ENCODE assay signal across 8 cellular contexts in the genomic region with DNA sequence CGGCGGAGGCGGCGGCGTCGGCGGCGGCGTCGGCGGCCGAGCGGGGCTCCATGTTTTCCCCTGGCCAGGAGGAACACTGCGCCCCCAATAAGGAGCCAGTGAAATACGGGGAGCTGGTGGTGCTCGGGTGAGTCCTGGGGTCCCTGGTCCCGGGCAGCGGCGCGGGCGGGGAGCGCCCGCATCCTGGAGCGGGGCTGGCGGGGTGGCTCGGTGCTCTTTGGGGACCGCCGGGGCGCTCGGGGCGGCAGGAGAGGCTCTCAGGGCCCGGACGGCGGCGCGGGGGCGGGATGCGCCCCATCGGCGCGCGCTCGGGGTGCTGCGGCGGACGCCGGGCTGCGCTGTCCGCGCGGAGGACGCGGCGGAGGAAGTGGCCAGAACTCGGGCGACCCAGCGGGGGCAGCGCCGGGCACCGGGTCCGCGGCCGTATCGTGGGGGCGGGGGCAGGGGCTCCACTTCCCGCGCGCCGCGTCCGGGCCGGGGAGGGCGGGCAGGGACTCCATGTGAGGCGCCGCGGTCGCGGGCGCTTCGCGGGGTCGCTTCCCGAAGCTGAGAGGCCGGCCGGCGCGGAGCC. TPM values are rescaled to one million over a fixed set of nuclear protein-coding genes. Genes with fewer than 3 reads are reported as not detected.
DNase-seq lines count a peak whose midpoint lies in the region; ATAC-seq and TF ChIP-seq lines count a peak whose summit lies in the region.

No MANE protein-coding gene starts in this region.

- H3K9ac ChIP-seq in SK-N-MC (ENCODE audit: insufficient read length) (peak overlapping the region; percentile 86), colonic mucosa (ENCODE audit: low read depth in 2 of 2, low read length in 2 of 2) (peak overlapping the region; percentile 41 to 94)

- intact Hi-C loops in colonic mucosa (cut with DNase I) (loop anchor here (10.0 kb wide), 1 partner anchor 144 kb away; no protein-coding TSS in a partner anchor), lower leg skin (cut with DNase I; ENCODE audit: low total_unique reads) (no loop called here)

- peak; percentile 15 for ATAC-seq in HG02571 (IDR thresholded peaks at IDR 0.05; ENCODE audit: unreplicated experiment)
- ATAC-seq in stimulated activated naive B cell treated with anti-CD40 and anti-IgM and Interleukin-4, amounts not matched to agents 10 μg/mL and 1 μg/mL and 100 μg/mL, for 72 hours (replicated peaks) = peak; percentile 44 to 45

- TF ChIP-seq POLR2A in lower leg skin (IDR thresholded peaks at IDR 0.05) = no peak

- H3K4me1 Mint-ChIP-seq in stimulated activated naive B cell treated with anti-CD40 and anti-IgM and Interleukin-4, amounts not matched to agents 10 μg/mL and 1 μg/mL and 100 μg/mL, for 72 hours = peaks cover 27 to 35% of the 10 kb centered on the region in 2 donors

- H3K36me3 ChIP-seq in SK-N-MC (ENCODE audit: insufficient read depth, low read length) (no peaks in the 10 kb centered on the region), colonic mucosa (no peaks in the 10 kb centered on the region)

- H3K4me1 ChIP-seq in colonic mucosa = no peaks in the 10 kb centered on the region

- no peak overlapping the region for H3K27ac Mint-ChIP-seq in stimulated activated naive B cell treated with anti-CD40 and anti-IgM and Interleukin-4, amounts not matched to agents 10 μg/mL and 1 μg/mL and 100 μg/mL, for 72 hours

- no peaks in the 10 kb centered on the region for H3K36me3 Mint-ChIP-seq in stimulated activated naive B cell treated with anti-CD40 and anti-IgM and Interleukin-4, amounts not matched to agents 10 μg/mL and 1 μg/mL and 100 μg/mL, for 72 hours

- H3K9me3 Mint-ChIP-seq in stimulated activated naive B cell treated with anti-CD40 and anti-IgM and Interleukin-4, amounts not matched to agents 10 μg/mL and 1 μg/mL and 100 μg/mL, for 72 hours = no peaks in the 10 kb centered on the region

- DNase-seq in GM12864 (ENCODE audit: low read depth) (no peak), SK-N-MC (ENCODE audit: low read depth, low spot score) (no peak), colonic mucosa (peak; percentile 38), lower leg skin (ENCODE audit: low spot score in 2 of 2) (no peak), SHP77 (lab: John Stamatoyannopoulos, UW) (no peak), NCI-H1694 treated with DMSO at 0.1 percent for 48 hours (lab: John Stamatoyannopoulos, UW) (no peak)
- peak; percentile 26 for DNase-seq in stimulated activated naive B cell treated with anti-CD40 and anti-IgM and Interleukin-4, amounts not matched to agents 10 μg/mL and 1 μg/mL and 100 μg/mL, for 72 hours

- H3K9me3 ChIP-seq in SK-N-MC (ENCODE audit: low read depth, low read length) = no peaks in the 10 kb centered on the region
- no peaks in the 10 kb centered on the region for H3K9me3 ChIP-seq in colonic mucosa

- H3K4me3 ChIP-seq in GM12864 (ENCODE audit: low read depth, low read length) (peak overlapping the region; percentile 64; the same call in 1 of the 2 replicates), SK-N-MC (peak overlapping the region; percentile 94), colonic mucosa (peak overlapping the region; percentile 70), lower leg skin (ENCODE audit: low read depth, poor library complexity, severe bottlenecking) (peak overlapping the region; percentile 94)

- H3K27ac ChIP-seq in SK-N-MC = peak overlapping the region; percentile 57; the same call in 1 of the 2 replicates
- H3K27ac ChIP-seq in colonic mucosa = peak overlapping the region; percentile 80

- no peaks in the 10 kb centered on the region for H3K27me3 Mint-ChIP-seq in stimulated activated naive B cell treated with anti-CD40 and anti-IgM and Interleukin-4, amounts not matched to agents 10 μg/mL and 1 μg/mL and 100 μg/mL, for 72 hours

- TF ChIP-seq CTCF in GM12864 (IDR thresholded peaks at IDR 0.05; ENCODE audit: low read depth, low read length, missing control alignments) = no peak
- TF ChIP-seq CTCF in colonic mucosa (IDR thresholded peaks at IDR 0.05) = no peak
- no peak for TF ChIP-seq CTCF in lower leg skin (IDR thresholded peaks at IDR 0.05)

- H3K4me3 Mint-ChIP-seq in stimulated activated naive B cell treated with anti-CD40 and anti-IgM and Interleukin-4, amounts not matched to agents 10 μg/mL and 1 μg/mL and 100 μg/mL, for 72 hours = peak overlapping the region; percentile 80 to 99

- no peaks in the 10 kb centered on the region for H3K27me3 ChIP-seq in colonic mucosa

- WGBS in lower leg skin, 2 donors = 0% methylated on average over 5 to 9 of the region's 87 CpGs

RNA-seq across cellular contexts. Expression of a gene that starts 0.5 kb away (rescaled TPM):
- total RNA-seq in colonic mucosa (10 to 100 TPM in 1 of 2 donors, 1 to 10 TPM in 1; 9.8 to 13.9 TPM), lower leg skin (10 to 100 TPM in 3 of 4 donors, 1 to 10 TPM in 1; 10.0 to 17.0 (median 13.2) TPM)

Comparison
In these comparisons a context has a peak if more than half of its experiments do, and no peak if none do; other contexts are left out.
1. DNase-seq: peak in colonic mucosa (single experiment) and stimulated activated naive B cell treated with anti-CD40 and anti-IgM and Interleukin-4, amounts not matched to agents 10 μg/mL and 1 μg/mL and 100 μg/mL, for 72 hours (single experiment); none in GM12864 (single experiment), SK-N-MC (single experiment), lower leg skin (0 of 2), SHP77 (0 of 2) and NCI-H1694 treated with DMSO at 0.1 percent for 48 hours (single experiment).
2. Peak in every context shown above with its lines, with median percentiles within 50 percentile points of each other: H3K4me3 ChIP-seq.